ENCODE assay signal across 11 cellular contexts in genomic region chr1:27630859-27631491, GRCh38. TPM values are rescaled to one million over a fixed set of nuclear protein-coding genes. Genes with fewer than 3 reads are reported as not detected.
DNase-seq lines count a peak whose midpoint lies in the region; ATAC-seq and TF ChIP-seq lines count a peak whose summit lies in the region.
"Had no signal": no experiment of that assay in that cellular context is flagged by ENCODE, and none has a peak within 500 bp of the region (broad histone marks: within the 10 kb centered on the region; RNA-seq: fewer than 3 reads in every experiment).

No MANE protein-coding gene starts in this region.

- no peaks in the 10 kb centered on the region for H3K9me3 Mint-ChIP-seq in activated T-helper 1 cell treated with anti-CD3 and anti-CD28 coated beads, Interleukin-12 subunit alpha, Interleukin-12 subunit beta, Interleukin-2, Interleukin-4 antibody, amounts not matched to agents 30 ng/mL and 10 ng/mL and 1 ng/mL, durations not matched to agents 14 hours and 24 hours and 36 hours
- H3K9me3 Mint-ChIP-seq: neural crest cell had no signal

- DNase-seq in Right ventricle myocardium inferior (ENCODE audit: missing footprints) = peak; percentile 73
- DNase-seq in cardiac septum (ENCODE audit: low spot score) = no peak
- no peak for DNase-seq in activated T-helper 1 cell treated with anti-CD3 and anti-CD28 coated beads, Interleukin-12 subunit alpha, Interleukin-12 subunit beta, Interleukin-2, Interleukin-4 antibody, amounts not matched to agents 30 ng/mL and 10 ng/mL and 1 ng/mL, durations not matched to agents 14 hours and 24 hours and 36 hours (ENCODE audit: low spot score)
- peak; percentile 78 for DNase-seq in lower lobe of right lung
- no peak for DNase-seq in stimulated activated CD8-positive, alpha-beta memory T cell treated with anti-CD3 and anti-CD28 coated beads, Interleukin-4, amount 100 ng/mL, for 48 hours
- DNase-seq in KG1 (lab: John Stamatoyannopoulos, UW) = no peak
- DNase-seq: activated CD4-positive, alpha-beta T cell treated with anti-CD3 and anti-CD28 coated beads for 1 hour; NCI-H187 treated with DMSO at 0.1 percent for 48 hours had no signal

- peaks cover 6% of the 10 kb centered on the region for H3K27me3 ChIP-seq in lower lobe of right lung (ENCODE audit: low read depth)

- H3K9me3 ChIP-seq in lower lobe of right lung = no peaks in the 10 kb centered on the region

- H3K4me3 ChIP-seq in lower lobe of right lung = peak overlapping the region; percentile 61

- H3K27ac Mint-ChIP-seq in activated T-helper 1 cell treated with anti-CD3 and anti-CD28 coated beads, Interleukin-12 subunit alpha, Interleukin-12 subunit beta, Interleukin-2, Interleukin-4 antibody, amounts not matched to agents 30 ng/mL and 10 ng/mL and 1 ng/mL, durations not matched to agents 14 hours and 24 hours and 36 hours = peak overlapping the region; percentile 93

- peaks cover 90% of the 10 kb centered on the region for H3K4me1 ChIP-seq in lower lobe of right lung

- ATAC-seq in Right ventricle myocardium inferior (peak; percentile 33), lower lobe of right lung (peak; percentile 66 to 72), HG03442 (IDR thresholded peaks at IDR 0.05; ENCODE audit: unreplicated experiment) (no peak), GM18867 (IDR thresholded peaks at IDR 0.05; ENCODE audit: unreplicated experiment) (no peak)

- H3K4me1 Mint-ChIP-seq in activated T-helper 1 cell treated with anti-CD3 and anti-CD28 coated beads, Interleukin-12 subunit alpha, Interleukin-12 subunit beta, Interleukin-2, Interleukin-4 antibody, amounts not matched to agents 30 ng/mL and 10 ng/mL and 1 ng/mL, durations not matched to agents 14 hours and 24 hours and 36 hours (ENCODE audit: low read depth) = peaks cover 68% of the 10 kb centered on the region

- H3K36me3 Mint-ChIP-seq in activated T-helper 1 cell treated with anti-CD3 and anti-CD28 coated beads, Interleukin-12 subunit alpha, Interleukin-12 subunit beta, Interleukin-2, Interleukin-4 antibody, amounts not matched to agents 30 ng/mL and 10 ng/mL and 1 ng/mL, durations not matched to agents 14 hours and 24 hours and 36 hours (ENCODE audit: low read depth) = no peaks in the 10 kb centered on the region

- no peak for TF ChIP-seq CTCF in lower lobe of right lung (IDR thresholded peaks at IDR 0.05)

- peak overlapping the region; percentile 90 for H3K27ac ChIP-seq in lower lobe of right lung

- no peaks in the 10 kb centered on the region for H3K27me3 Mint-ChIP-seq in activated T-helper 1 cell treated with anti-CD3 and anti-CD28 coated beads, Interleukin-12 subunit alpha, Interleukin-12 subunit beta, Interleukin-2, Interleukin-4 antibody, amounts not matched to agents 30 ng/mL and 10 ng/mL and 1 ng/mL, durations not matched to agents 14 hours and 24 hours and 36 hours (ENCODE audit: insufficient read depth)

- H3K4me3 Mint-ChIP-seq in activated T-helper 1 cell treated with anti-CD3 and anti-CD28 coated beads, Interleukin-12 subunit alpha, Interleukin-12 subunit beta, Interleukin-2, Interleukin-4 antibody, amounts not matched to agents 30 ng/mL and 10 ng/mL and 1 ng/mL, durations not matched to agents 14 hours and 24 hours and 36 hours = peak overlapping the region; percentile 25
- H3K4me3 Mint-ChIP-seq: neural crest cell had no signal

- intact Hi-C loops in Right ventricle myocardium inferior (cut with DNase I) (no loop called here), cardiac septum (cut with DNase I) (no loop called here), lower lobe of right lung (cut with DNase I) (no loop called here)
- intact Hi-C loops in activated T-helper 1 cell treated with anti-CD3 and anti-CD28 coated beads, Interleukin-12 subunit alpha, Interleukin-12 subunit beta, Interleukin-2, Interleukin-4 antibody, amounts not matched to agents 30 ng/mL and 10 ng/mL and 1 ng/mL, durations not matched to agents 14 hours and 24 hours and 36 hours (cut with micrococcal nuclease) = no loop called here

- no peaks in the 10 kb centered on the region for H3K36me3 ChIP-seq in lower lobe of right lung

RNA-seq across cellular contexts. Expression of gene FGR, which starts 4.0 kb away (rescaled TPM):
- 5.1 TPM for total RNA-seq in Right ventricle myocardium inferior
- 3.8 TPM for total RNA-seq in cardiac septum
- total RNA-seq in activated T-helper 1 cell treated with anti-CD3 and anti-CD28 coated beads, Interleukin-12 subunit alpha, Interleukin-12 subunit beta, Interleukin-2, Interleukin-4 antibody, amounts not matched to agents 30 ng/mL and 10 ng/mL and 1 ng/mL, durations not matched to agents 14 hours and 24 hours and 36 hours = 0.21 and 0.27 TPM in 2 replicates
- 193 TPM for total RNA-seq in lower lobe of right lung
- total RNA-seq: neural crest cell had no signal

RNA-seq across cellular contexts. Expression of gene AHDC1, which starts 27.0 kb away (rescaled TPM):
- 51.2 TPM for total RNA-seq in Right ventricle myocardium inferior
- 57.7 TPM for total RNA-seq in cardiac septum
- 33.7 and 33.9 TPM in 2 replicates for total RNA-seq in activated T-helper 1 cell treated with anti-CD3 and anti-CD28 coated beads, Interleukin-12 subunit alpha, Interleukin-12 subunit beta, Interleukin-2, Interleukin-4 antibody, amounts not matched to agents 30 ng/mL and 10 ng/mL and 1 ng/mL, durations not matched to agents 14 hours and 24 hours and 36 hours
- 23.7 TPM for total RNA-seq in lower lobe of right lung

RNA-seq across cellular contexts. Expression of gene IFI6, which starts 41.0 kb away (rescaled TPM):
- 34.6 TPM for total RNA-seq in Right ventricle myocardium inferior
- total RNA-seq in cardiac septum = 32.4 TPM
- total RNA-seq in activated T-helper 1 cell treated with anti-CD3 and anti-CD28 coated beads, Interleukin-12 subunit alpha, Interleukin-12 subunit beta, Interleukin-2, Interleukin-4 antibody, amounts not matched to agents 30 ng/mL and 10 ng/mL and 1 ng/mL, durations not matched to agents 14 hours and 24 hours and 36 hours = 71.7 and 85.6 TPM in 2 replicates
- 211 TPM for total RNA-seq in lower lobe of right lung

Comparison
In these comparisons a context has a peak if more than half of its experiments do, and no peak if none do; other contexts are left out.
1. DNase-seq: peak in Right ventricle myocardium inferior (single experiment) and lower lobe of right lung (single experiment); none in cardiac septum (single experiment), activated T-helper 1 cell treated with anti-CD3 and anti-CD28 coated beads, Interleukin-12 subunit alpha, Interleukin-12 subunit beta, Interleukin-2, Interleukin-4 antibody, amounts not matched to agents 30 ng/mL and 10 ng/mL and 1 ng/mL, durations not matched to agents 14 hours and 24 hours and 36 hours (single experiment), stimulated activated CD8-positive, alpha-beta memory T cell treated with anti-CD3 and anti-CD28 coated beads, Interleukin-4, amount 100 ng/mL, for 48 hours (single experiment) and KG1 (single experiment).
2. ATAC-seq: peak in Right ventricle myocardium inferior (single experiment) and lower lobe of right lung (2 of 2); none in HG03442 (single experiment) and GM18867 (single experiment).
3. RNA of gene FGR, which starts 4.0 kb away (total RNA-seq): 193 TPM in lower lobe of right lung (single experiment); 5.1 TPM in Right ventricle myocardium inferior (single experiment), 3.8 TPM in cardiac septum (single experiment) and 0.21 to 0.27 TPM in activated T-helper 1 cell treated with anti-CD3 and anti-CD28 coated beads, Interleukin-12 subunit alpha, Interleukin-12 subunit beta, Interleukin-2, Interleukin-4 antibody, amounts not matched to agents 30 ng/mL and 10 ng/mL and 1 ng/mL, durations not matched to agents 14 hours and 24 hours and 36 hours; every median in the first group is over 10 times any median in the second.